Comparison of ENCODE assay signal across 16 cellular contexts in genomic region chr17:32156656-32157055, GRCh38.
DNase-seq lines count a peak whose midpoint lies in the region; TF ChIP-seq lines count a peak whose summit lies in the region.
"Had no signal": no experiment of that assay in that cellular context is flagged by ENCODE, and none has a peak within 500 bp of the region (broad histone marks: within the 10 kb centered on the region; RNA-seq: fewer than 3 reads in every experiment).

No MANE protein-coding gene starts in this region.

- H3K4me3 ChIP-seq in parathyroid adenoma (ENCODE audit: low read depth, low read length): no peak overlapping the region
- H3K4me3 ChIP-seq: BLaER1 had no signal

- intact Hi-C loops in head of caudate nucleus (cut with DNase I): no loop called here

- peaks cover 4% of the 10 kb centered on the region for H3K4me1 ChIP-seq in parathyroid adenoma
- H3K4me1 ChIP-seq: BLaER1, Caco-2 had no signal

- TF ChIP-seq CTCF in C4-2B (conservative IDR thresholded peaks at IDR 0.05) (no peak), VCaP (conservative IDR thresholded peaks at IDR 0.05) (no peak), parathyroid adenoma (IDR thresholded peaks at IDR 0.05) (no peak)

- H3K9ac ChIP-seq in parathyroid adenoma: no peak overlapping the region
- H3K9ac ChIP-seq: BLaER1 had no signal

- no peaks in the 10 kb centered on the region for H3K36me3 ChIP-seq in parathyroid adenoma (ENCODE audit: control insufficient read depth, insufficient read depth, low read length)

- no peaks in the 10 kb centered on the region for H3K9me3 ChIP-seq in parathyroid adenoma (ENCODE audit: control insufficient read depth, low read length)
- H3K9me3 ChIP-seq: Caco-2 had no signal

- peak; percentile 88 to 96 for DNase-seq in NCI-H524 (lab: John Stamatoyannopoulos, UW)
- no peak for DNase-seq in head of caudate nucleus
- no peak for DNase-seq in activated CD4-positive, alpha-beta T cell treated with anti-CD3 and anti-CD28 coated beads for 4 hours
- no peak for DNase-seq in GF-D8 (lab: John Stamatoyannopoulos, UW)
- DNase-seq: Caco-2; CD4-positive, alpha-beta memory T cell; DMS153; NCI-H1105 treated with DMSO at 0.1 percent for 48 hours; NCI-H2029 treated with DMSO at 0.1 percent for 48 hours; NCI-H446; NCI-H774; Right ventricle myocardium superior had no signal

- peaks cover 15% of the 10 kb centered on the region for H3K79me2 ChIP-seq in parathyroid adenoma

- no peaks in the 10 kb centered on the region for H3K27me3 ChIP-seq in parathyroid adenoma (ENCODE audit: control insufficient read depth, insufficient read depth, low read length)
- H3K27me3 ChIP-seq: BLaER1 had no signal

- H2AFZ ChIP-seq in parathyroid adenoma: no peak overlapping the region

- H3K27ac ChIP-seq in C4-2B (peak overlapping the region; percentile 88), VCaP (peak overlapping the region; percentile 69), parathyroid adenoma (no peak overlapping the region)
- H3K27ac ChIP-seq: BLaER1 had no signal

- peak overlapping the region; percentile 27 for H3K4me2 ChIP-seq in parathyroid adenoma (ENCODE audit: low read length)
- H3K4me2 ChIP-seq: BLaER1 had no signal

Comparison
In these comparisons a context has a peak if more than half of its experiments do, and no peak if none do; other contexts are left out.
1. DNase-seq: peak in NCI-H524 (2 of 2); none in head of caudate nucleus (0 of 42), activated CD4-positive, alpha-beta T cell treated with anti-CD3 and anti-CD28 coated beads for 4 hours (0 of 2) and GF-D8 (single experiment).